In the genomic region with DNA sequence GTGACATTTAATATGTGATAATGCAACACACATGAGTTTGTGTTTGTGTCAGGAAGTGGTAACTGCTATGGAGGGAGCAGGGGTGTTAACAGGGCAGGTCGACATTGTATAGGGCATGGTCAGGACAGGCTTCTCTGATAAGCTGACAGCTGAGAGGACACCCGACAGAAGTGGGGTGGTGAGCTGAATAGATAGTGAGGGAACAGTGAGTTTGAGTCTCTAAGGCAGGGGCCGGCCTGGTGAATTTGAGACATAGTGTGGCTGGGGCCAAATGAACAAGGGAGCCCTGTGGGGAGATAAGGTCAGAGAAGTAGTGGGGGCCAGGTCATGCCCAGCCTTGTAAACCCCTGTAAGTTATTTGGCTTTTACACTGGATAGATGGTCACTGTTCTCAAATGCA, we compare ENCODE assay signal across 1 cellular context.
A peak's percentile ranks its signal among the peaks of the same experiment; 100 is the strongest.
TF ChIP-seq lines count a peak whose summit lies in the region.

No MANE protein-coding gene starts in this region.

TF ChIP-seq in K562, 482 proteins besides CTCF, POLR2A, EP300 and RAD21 (continued from another document and continues in another):
- TF ChIP-seq, protein P1, sequence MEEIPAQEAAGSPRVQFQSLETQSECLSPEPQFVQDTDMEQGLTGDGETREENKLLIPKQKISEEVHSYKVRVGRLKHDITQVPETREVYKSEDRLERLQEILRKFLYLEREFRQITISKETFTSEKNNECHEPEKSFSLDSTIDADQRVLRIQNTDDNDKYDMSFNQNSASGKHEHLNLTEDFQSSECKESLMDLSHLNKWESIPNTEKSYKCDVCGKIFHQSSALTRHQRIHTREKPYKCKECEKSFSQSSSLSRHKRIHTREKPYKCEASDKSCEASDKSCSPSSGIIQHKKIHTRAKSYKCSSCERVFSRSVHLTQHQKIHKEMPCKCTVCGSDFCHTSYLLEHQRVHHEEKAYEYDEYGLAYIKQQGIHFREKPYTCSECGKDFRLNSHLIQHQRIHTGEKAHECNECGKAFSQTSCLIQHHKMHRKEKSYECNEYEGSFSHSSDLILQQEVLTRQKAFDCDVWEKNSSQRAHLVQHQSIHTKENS (CRISPR knock-in tag; IDR thresholded peaks at IDR 0.05), result no peak
- TF ChIP-seq ZFP36 (IDR thresholded peaks at IDR 0.05; ENCODE audit: low read depth, low read length, partially characterized antibody), result no peak
- no peak for TF ChIP-seq NFE2 (IDR thresholded peaks at IDR 0.05; ENCODE audit: low read depth)
- TF ChIP-seq, protein P2, sequence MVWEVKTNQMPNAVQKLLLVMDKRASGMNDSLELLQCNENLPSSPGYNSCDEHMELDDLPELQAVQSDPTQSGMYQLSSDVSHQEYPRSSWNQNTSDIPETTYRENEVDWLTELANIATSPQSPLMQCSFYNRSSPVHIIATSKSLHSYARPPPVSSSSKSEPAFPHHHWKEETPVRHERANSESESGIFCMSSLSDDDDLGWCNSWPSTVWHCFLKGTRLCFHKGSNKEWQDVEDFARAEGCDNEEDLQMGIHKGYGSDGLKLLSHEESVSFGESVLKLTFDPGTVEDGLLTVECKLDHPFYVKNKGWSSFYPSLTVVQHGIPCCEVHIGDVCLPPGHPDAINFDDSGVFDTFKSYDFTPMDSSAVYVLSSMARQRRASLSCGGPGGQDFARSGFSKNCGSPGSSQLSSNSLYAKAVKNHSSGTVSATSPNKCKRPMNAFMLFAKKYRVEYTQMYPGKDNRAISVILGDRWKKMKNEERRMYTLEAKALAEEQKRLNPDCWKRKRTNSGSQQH (CRISPR knock-in tag; IDR thresholded peaks at IDR 0.05), result no peak
- no peak for TF ChIP-seq ZNF584 (CRISPR knock-in tag; IDR thresholded peaks at IDR 0.05; ENCODE audit: low read depth)
- no peak for TF ChIP-seq CREBBP (IDR thresholded peaks at IDR 0.05; ENCODE audit: low read depth, low read length)
- TF ChIP-seq, protein P3, sequence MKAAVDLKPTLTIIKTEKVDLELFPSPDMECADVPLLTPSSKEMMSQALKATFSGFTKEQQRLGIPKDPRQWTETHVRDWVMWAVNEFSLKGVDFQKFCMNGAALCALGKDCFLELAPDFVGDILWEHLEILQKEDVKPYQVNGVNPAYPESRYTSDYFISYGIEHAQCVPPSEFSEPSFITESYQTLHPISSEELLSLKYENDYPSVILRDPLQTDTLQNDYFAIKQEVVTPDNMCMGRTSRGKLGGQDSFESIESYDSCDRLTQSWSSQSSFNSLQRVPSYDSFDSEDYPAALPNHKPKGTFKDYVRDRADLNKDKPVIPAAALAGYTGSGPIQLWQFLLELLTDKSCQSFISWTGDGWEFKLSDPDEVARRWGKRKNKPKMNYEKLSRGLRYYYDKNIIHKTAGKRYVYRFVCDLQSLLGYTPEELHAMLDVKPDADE (conservative IDR thresholded peaks at IDR 0.05; ENCODE audit: control insufficient read depth, low read depth, low read length), result no peak
- TF ChIP-seq, protein P4, sequence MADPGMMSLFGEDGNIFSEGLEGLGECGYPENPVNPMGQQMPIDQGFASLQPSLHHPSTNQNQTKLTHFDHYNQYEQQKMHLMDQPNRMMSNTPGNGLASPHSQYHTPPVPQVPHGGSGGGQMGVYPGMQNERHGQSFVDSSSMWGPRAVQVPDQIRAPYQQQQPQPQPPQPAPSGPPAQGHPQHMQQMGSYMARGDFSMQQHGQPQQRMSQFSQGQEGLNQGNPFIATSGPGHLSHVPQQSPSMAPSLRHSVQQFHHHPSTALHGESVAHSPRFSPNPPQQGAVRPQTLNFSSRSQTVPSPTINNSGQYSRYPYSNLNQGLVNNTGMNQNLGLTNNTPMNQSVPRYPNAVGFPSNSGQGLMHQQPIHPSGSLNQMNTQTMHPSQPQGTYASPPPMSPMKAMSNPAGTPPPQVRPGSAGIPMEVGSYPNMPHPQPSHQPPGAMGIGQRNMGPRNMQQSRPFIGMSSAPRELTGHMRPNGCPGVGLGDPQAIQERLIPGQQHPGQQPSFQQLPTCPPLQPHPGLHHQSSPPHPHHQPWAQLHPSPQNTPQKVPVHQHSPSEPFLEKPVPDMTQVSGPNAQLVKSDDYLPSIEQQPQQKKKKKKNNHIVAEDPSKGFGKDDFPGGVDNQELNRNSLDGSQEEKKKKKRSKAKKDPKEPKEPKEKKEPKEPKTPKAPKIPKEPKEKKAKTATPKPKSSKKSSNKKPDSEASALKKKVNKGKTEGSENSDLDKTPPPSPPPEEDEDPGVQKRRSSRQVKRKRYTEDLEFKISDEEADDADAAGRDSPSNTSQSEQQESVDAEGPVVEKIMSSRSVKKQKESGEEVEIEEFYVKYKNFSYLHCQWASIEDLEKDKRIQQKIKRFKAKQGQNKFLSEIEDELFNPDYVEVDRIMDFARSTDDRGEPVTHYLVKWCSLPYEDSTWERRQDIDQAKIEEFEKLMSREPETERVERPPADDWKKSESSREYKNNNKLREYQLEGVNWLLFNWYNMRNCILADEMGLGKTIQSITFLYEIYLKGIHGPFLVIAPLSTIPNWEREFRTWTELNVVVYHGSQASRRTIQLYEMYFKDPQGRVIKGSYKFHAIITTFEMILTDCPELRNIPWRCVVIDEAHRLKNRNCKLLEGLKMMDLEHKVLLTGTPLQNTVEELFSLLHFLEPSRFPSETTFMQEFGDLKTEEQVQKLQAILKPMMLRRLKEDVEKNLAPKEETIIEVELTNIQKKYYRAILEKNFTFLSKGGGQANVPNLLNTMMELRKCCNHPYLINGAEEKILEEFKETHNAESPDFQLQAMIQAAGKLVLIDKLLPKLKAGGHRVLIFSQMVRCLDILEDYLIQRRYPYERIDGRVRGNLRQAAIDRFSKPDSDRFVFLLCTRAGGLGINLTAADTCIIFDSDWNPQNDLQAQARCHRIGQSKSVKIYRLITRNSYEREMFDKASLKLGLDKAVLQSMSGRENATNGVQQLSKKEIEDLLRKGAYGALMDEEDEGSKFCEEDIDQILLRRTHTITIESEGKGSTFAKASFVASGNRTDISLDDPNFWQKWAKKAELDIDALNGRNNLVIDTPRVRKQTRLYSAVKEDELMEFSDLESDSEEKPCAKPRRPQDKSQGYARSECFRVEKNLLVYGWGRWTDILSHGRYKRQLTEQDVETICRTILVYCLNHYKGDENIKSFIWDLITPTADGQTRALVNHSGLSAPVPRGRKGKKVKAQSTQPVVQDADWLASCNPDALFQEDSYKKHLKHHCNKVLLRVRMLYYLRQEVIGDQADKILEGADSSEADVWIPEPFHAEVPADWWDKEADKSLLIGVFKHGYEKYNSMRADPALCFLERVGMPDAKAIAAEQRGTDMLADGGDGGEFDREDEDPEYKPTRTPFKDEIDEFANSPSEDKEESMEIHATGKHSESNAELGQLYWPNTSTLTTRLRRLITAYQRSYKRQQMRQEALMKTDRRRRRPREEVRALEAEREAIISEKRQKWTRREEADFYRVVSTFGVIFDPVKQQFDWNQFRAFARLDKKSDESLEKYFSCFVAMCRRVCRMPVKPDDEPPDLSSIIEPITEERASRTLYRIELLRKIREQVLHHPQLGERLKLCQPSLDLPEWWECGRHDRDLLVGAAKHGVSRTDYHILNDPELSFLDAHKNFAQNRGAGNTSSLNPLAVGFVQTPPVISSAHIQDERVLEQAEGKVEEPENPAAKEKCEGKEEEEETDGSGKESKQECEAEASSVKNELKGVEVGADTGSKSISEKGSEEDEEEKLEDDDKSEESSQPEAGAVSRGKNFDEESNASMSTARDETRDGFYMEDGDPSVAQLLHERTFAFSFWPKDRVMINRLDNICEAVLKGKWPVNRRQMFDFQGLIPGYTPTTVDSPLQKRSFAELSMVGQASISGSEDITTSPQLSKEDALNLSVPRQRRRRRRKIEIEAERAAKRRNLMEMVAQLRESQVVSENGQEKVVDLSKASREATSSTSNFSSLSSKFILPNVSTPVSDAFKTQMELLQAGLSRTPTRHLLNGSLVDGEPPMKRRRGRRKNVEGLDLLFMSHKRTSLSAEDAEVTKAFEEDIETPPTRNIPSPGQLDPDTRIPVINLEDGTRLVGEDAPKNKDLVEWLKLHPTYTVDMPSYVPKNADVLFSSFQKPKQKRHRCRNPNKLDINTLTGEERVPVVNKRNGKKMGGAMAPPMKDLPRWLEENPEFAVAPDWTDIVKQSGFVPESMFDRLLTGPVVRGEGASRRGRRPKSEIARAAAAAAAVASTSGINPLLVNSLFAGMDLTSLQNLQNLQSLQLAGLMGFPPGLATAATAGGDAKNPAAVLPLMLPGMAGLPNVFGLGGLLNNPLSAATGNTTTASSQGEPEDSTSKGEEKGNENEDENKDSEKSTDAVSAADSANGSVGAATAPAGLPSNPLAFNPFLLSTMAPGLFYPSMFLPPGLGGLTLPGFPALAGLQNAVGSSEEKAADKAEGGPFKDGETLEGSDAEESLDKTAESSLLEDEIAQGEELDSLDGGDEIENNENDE (IDR thresholded peaks at IDR 0.05; ENCODE audit: low read depth, low read length), result no peak
- TF ChIP-seq, protein P5, sequence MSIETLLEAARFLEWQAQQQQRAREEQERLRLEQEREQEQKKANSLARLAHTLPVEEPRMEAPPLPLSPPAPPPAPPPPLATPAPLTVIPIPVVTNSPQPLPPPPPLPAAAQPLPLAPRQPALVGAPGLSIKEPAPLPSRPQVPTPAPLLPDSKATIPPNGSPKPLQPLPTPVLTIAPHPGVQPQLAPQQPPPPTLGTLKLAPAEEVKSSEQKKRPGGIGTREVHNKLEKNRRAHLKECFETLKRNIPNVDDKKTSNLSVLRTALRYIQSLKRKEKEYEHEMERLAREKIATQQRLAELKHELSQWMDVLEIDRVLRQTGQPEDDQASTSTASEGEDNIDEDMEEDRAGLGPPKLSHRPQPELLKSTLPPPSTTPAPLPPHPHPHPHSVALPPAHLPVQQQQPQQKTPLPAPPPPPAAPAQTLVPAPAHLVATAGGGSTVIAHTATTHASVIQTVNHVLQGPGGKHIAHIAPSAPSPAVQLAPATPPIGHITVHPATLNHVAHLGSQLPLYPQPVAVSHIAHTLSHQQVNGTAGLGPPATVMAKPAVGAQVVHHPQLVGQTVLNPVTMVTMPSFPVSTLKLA (conservative IDR thresholded peaks at IDR 0.05), result peak in 1 of 2 experiments; percentile 58; a peak in 1 of 4 replicates
- TF ChIP-seq MEF2D (tag; conservative IDR thresholded peaks at IDR 0.05; ENCODE audit: low read depth), result no peak
- no peak for TF ChIP-seq NR1H2 (CRISPR knock-in tag; IDR thresholded peaks at IDR 0.05)
- peak; percentile 66 for TF ChIP-seq KLF16 (IDR thresholded peaks at IDR 0.05)
- TF ChIP-seq ZNF830 (CRISPR knock-in tag; IDR thresholded peaks at IDR 0.05), result no peak
- TF ChIP-seq, protein P6, sequence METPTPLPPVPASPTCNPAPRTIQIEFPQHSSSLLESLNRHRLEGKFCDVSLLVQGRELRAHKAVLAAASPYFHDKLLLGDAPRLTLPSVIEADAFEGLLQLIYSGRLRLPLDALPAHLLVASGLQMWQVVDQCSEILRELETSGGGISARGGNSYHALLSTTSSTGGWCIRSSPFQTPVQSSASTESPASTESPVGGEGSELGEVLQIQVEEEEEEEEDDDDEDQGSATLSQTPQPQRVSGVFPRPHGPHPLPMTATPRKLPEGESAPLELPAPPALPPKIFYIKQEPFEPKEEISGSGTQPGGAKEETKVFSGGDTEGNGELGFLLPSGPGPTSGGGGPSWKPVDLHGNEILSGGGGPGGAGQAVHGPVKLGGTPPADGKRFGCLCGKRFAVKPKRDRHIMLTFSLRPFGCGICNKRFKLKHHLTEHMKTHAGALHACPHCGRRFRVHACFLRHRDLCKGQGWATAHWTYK (CRISPR knock-in tag; IDR thresholded peaks at IDR 0.05), result no peak
- TF ChIP-seq PML (IDR thresholded peaks at IDR 0.05; ENCODE audit: low read length), result peak; percentile 64; the same call in 1 of the 2 replicates
- TF ChIP-seq XRCC3 (IDR thresholded peaks at IDR 0.05), result no peak
- TF ChIP-seq, protein P7, sequence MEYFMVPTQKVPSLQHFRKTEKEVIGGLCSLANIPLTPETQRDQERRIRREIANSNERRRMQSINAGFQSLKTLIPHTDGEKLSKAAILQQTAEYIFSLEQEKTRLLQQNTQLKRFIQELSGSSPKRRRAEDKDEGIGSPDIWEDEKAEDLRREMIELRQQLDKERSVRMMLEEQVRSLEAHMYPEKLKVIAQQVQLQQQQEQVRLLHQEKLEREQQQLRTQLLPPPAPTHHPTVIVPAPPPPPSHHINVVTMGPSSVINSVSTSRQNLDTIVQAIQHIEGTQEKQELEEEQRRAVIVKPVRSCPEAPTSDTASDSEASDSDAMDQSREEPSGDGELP (CRISPR knock-in tag; IDR thresholded peaks at IDR 0.05; ENCODE audit: borderline replicate concordance), result peak; percentile 74; the same call in 1 of the 2 replicates
- no peak for TF ChIP-seq ZNF785 (CRISPR knock-in tag; IDR thresholded peaks at IDR 0.05)
- no peak for TF ChIP-seq KLF13 (tag; IDR thresholded peaks at IDR 0.05; ENCODE audit: borderline replicate concordance, low read depth)
- no peak; a peak in 1 of 4 replicates for TF ChIP-seq KDM1A (IDR thresholded peaks at IDR 0.05)
- peak; percentile 54; the same call in 1 of the 2 replicates for TF ChIP-seq SMAD4 (CRISPR knock-in tag; conservative IDR thresholded peaks at IDR 0.05)
- TF ChIP-seq MEIS2 (IDR thresholded peaks at IDR 0.05; ENCODE audit: partially characterized antibody), result peak; percentile 68
- TF ChIP-seq ELF4 (CRISPR knock-in tag; IDR thresholded peaks at IDR 0.05), result peak; percentile 59; the same call in 1 of the 2 replicates
- peak; percentile 54; the same call in 1 of the 2 replicates for TF ChIP-seq BHLHE40 (IDR thresholded peaks at IDR 0.05; ENCODE audit: low read length)
- no peak for TF ChIP-seq SREBF1 (IDR thresholded peaks at IDR 0.05; ENCODE audit: borderline replicate concordance, low read depth, low read length)
- TF ChIP-seq, protein P8, sequence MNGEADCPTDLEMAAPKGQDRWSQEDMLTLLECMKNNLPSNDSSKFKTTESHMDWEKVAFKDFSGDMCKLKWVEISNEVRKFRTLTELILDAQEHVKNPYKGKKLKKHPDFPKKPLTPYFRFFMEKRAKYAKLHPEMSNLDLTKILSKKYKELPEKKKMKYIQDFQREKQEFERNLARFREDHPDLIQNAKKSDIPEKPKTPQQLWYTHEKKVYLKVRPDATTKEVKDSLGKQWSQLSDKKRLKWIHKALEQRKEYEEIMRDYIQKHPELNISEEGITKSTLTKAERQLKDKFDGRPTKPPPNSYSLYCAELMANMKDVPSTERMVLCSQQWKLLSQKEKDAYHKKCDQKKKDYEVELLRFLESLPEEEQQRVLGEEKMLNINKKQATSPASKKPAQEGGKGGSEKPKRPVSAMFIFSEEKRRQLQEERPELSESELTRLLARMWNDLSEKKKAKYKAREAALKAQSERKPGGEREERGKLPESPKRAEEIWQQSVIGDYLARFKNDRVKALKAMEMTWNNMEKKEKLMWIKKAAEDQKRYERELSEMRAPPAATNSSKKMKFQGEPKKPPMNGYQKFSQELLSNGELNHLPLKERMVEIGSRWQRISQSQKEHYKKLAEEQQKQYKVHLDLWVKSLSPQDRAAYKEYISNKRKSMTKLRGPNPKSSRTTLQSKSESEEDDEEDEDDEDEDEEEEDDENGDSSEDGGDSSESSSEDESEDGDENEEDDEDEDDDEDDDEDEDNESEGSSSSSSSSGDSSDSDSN (IDR thresholded peaks at IDR 0.05; ENCODE audit: borderline replicate concordance in 1 of 2, low read depth in 2 of 2, low read length in 2 of 2), result no peak
- peak; percentile 40; the same call in 1 of the 2 replicates for TF ChIP-seq SMARCC2 (IDR thresholded peaks at IDR 0.05; ENCODE audit: low read depth)
- no peak for TF ChIP-seq ZFX (CRISPR knock-in tag; IDR thresholded peaks at IDR 0.05)
